Comparison of ENCODE assay signal across 8 cellular contexts in the genomic region with DNA sequence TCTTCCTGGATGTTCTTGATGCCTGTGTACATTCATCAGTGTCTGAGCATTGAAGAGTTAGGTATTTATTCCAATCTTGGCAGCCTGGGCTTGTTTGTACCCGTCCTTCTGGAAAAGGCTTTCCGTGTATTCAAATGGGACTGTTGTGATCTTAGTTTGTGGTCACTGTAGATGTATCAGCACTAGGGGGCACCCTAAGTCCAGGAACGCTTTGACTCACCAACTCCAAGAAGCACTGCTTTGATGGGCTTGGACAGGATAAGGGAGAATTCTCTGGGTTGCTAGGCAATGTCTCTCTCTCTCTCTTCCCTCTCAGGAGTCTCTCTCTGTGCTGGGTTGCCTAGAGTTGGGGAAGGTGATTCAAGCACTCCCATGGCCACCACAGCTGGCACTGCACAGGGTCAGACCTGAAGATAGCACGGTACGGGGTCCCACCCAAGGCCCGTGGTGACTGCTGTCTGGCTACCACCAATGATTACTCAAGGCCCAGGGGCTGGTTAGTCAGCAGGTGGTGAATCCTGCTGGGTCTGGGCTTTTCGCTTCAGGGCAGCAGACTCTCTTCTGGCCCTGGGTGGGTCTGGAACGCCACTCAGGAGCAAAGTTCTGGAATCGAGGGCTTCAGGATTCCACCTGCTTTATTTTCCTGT.
DNase-seq lines count a peak whose midpoint lies in the region; ATAC-seq and TF ChIP-seq lines count a peak whose summit lies in the region.

No MANE protein-coding gene starts in this region.

- H3K4me3 Mint-ChIP-seq in activated T-helper 1 cell treated with anti-CD3 and anti-CD28 coated beads, Interleukin-12 subunit alpha, Interleukin-12 subunit beta, Interleukin-2, Interleukin-4 antibody, amounts not matched to agents 30 ng/mL and 10 ng/mL and 1 ng/mL, durations not matched to agents 14 hours and 24 hours and 36 hours = no peak overlapping the region
- no peak overlapping the region for H3K4me3 Mint-ChIP-seq in stimulated activated effector memory CD8-positive, alpha-beta T cell treated with anti-CD3 and anti-CD28 coated beads, Interleukin-12 subunit alpha, Interleukin-12 subunit beta, amount 100 ng/mL, for 72 hours

- no peak for TF ChIP-seq POLR2A in prostate gland (IDR thresholded peaks at IDR 0.05)

- peak; percentile 40 for DNase-seq in A172 (ENCODE audit: low spot score)
- peak; percentile 87 for DNase-seq in ELF-1 (ENCODE audit: low read depth, low spot score)
- peak; percentile 64 for DNase-seq in NCI-H146 (lab: John Stamatoyannopoulos, UW)
- no peak for DNase-seq in activated T-helper 1 cell treated with anti-CD3 and anti-CD28 coated beads, Interleukin-12 subunit alpha, Interleukin-12 subunit beta, Interleukin-2, Interleukin-4 antibody, amounts not matched to agents 30 ng/mL and 10 ng/mL and 1 ng/mL, durations not matched to agents 14 hours and 24 hours and 36 hours (ENCODE audit: low spot score)
- DNase-seq in left ventricle myocardium superior = no peak
- DNase-seq in stimulated activated effector memory CD8-positive, alpha-beta T cell treated with anti-CD3 and anti-CD28 coated beads, Interleukin-12 subunit alpha, Interleukin-12 subunit beta, amount 100 ng/mL, for 72 hours (ENCODE audit: low spot score in 2 of 2) = no peak
- DNase-seq in prostate gland (ENCODE audit: low spot score) = no peak
- DNase-seq in NCI-H2196 (lab: John Stamatoyannopoulos, UW; ENCODE audit: unreplicated experiment) = no peak

- H3K36me3 Mint-ChIP-seq in activated T-helper 1 cell treated with anti-CD3 and anti-CD28 coated beads, Interleukin-12 subunit alpha, Interleukin-12 subunit beta, Interleukin-2, Interleukin-4 antibody, amounts not matched to agents 30 ng/mL and 10 ng/mL and 1 ng/mL, durations not matched to agents 14 hours and 24 hours and 36 hours (ENCODE audit: low read depth) = peaks cover 39% of the 10 kb centered on the region
- H3K36me3 Mint-ChIP-seq in stimulated activated effector memory CD8-positive, alpha-beta T cell treated with anti-CD3 and anti-CD28 coated beads, Interleukin-12 subunit alpha, Interleukin-12 subunit beta, amount 100 ng/mL, for 72 hours = peaks cover 78% of the 10 kb centered on the region

- no peaks in the 10 kb centered on the region for H3K9me3 Mint-ChIP-seq in activated T-helper 1 cell treated with anti-CD3 and anti-CD28 coated beads, Interleukin-12 subunit alpha, Interleukin-12 subunit beta, Interleukin-2, Interleukin-4 antibody, amounts not matched to agents 30 ng/mL and 10 ng/mL and 1 ng/mL, durations not matched to agents 14 hours and 24 hours and 36 hours
- no peaks in the 10 kb centered on the region for H3K9me3 Mint-ChIP-seq in stimulated activated effector memory CD8-positive, alpha-beta T cell treated with anti-CD3 and anti-CD28 coated beads, Interleukin-12 subunit alpha, Interleukin-12 subunit beta, amount 100 ng/mL, for 72 hours

- WGBS in prostate gland = 86% methylated on average over 9 of the region's 9 CpGs

- no peak for TF ChIP-seq CTCF in prostate gland (IDR thresholded peaks at IDR 0.05)

- peak; percentile 71 for ATAC-seq in left ventricle myocardium superior
- peak; percentile 69 for ATAC-seq in stimulated activated effector memory CD8-positive, alpha-beta T cell treated with anti-CD3 and anti-CD28 coated beads, Interleukin-12 subunit alpha, Interleukin-12 subunit beta, amount 100 ng/mL, for 72 hours

- intact Hi-C loops in activated T-helper 1 cell treated with anti-CD3 and anti-CD28 coated beads, Interleukin-12 subunit alpha, Interleukin-12 subunit beta, Interleukin-2, Interleukin-4 antibody, amounts not matched to agents 30 ng/mL and 10 ng/mL and 1 ng/mL, durations not matched to agents 14 hours and 24 hours and 36 hours (cut with micrococcal nuclease) = loop anchor here (10.0 kb wide), 1 partner anchor 396 kb away; the partner anchor contains the start of gene SIPA1L1
- intact Hi-C loops in left ventricle myocardium superior (cut with micrococcal nuclease) (no loop called here), prostate gland (cut with DNase I) (no loop called here)

- H3K27ac ChIP-seq in prostate gland = no peak overlapping the region

- no peak overlapping the region for H3K4me3 ChIP-seq in prostate gland

- H3K36me3 ChIP-seq in prostate gland = no peaks in the 10 kb centered on the region

- no peaks in the 10 kb centered on the region for H3K27me3 Mint-ChIP-seq in activated T-helper 1 cell treated with anti-CD3 and anti-CD28 coated beads, Interleukin-12 subunit alpha, Interleukin-12 subunit beta, Interleukin-2, Interleukin-4 antibody, amounts not matched to agents 30 ng/mL and 10 ng/mL and 1 ng/mL, durations not matched to agents 14 hours and 24 hours and 36 hours (ENCODE audit: insufficient read depth)

- peak overlapping the region; percentile 18 for H3K27ac Mint-ChIP-seq in activated T-helper 1 cell treated with anti-CD3 and anti-CD28 coated beads, Interleukin-12 subunit alpha, Interleukin-12 subunit beta, Interleukin-2, Interleukin-4 antibody, amounts not matched to agents 30 ng/mL and 10 ng/mL and 1 ng/mL, durations not matched to agents 14 hours and 24 hours and 36 hours
- peak overlapping the region; percentile 72 for H3K27ac Mint-ChIP-seq in stimulated activated effector memory CD8-positive, alpha-beta T cell treated with anti-CD3 and anti-CD28 coated beads, Interleukin-12 subunit alpha, Interleukin-12 subunit beta, amount 100 ng/mL, for 72 hours

- H3K27me3 ChIP-seq in prostate gland (replicated peaks; ENCODE audit: insufficient read depth) = no peaks in the 10 kb centered on the region

- H3K4me1 Mint-ChIP-seq in activated T-helper 1 cell treated with anti-CD3 and anti-CD28 coated beads, Interleukin-12 subunit alpha, Interleukin-12 subunit beta, Interleukin-2, Interleukin-4 antibody, amounts not matched to agents 30 ng/mL and 10 ng/mL and 1 ng/mL, durations not matched to agents 14 hours and 24 hours and 36 hours (ENCODE audit: low read depth) = peaks cover 11% of the 10 kb centered on the region
- H3K4me1 Mint-ChIP-seq in stimulated activated effector memory CD8-positive, alpha-beta T cell treated with anti-CD3 and anti-CD28 coated beads, Interleukin-12 subunit alpha, Interleukin-12 subunit beta, amount 100 ng/mL, for 72 hours = peaks cover 12% of the 10 kb centered on the region

- H3K4me1 ChIP-seq in prostate gland (replicated peaks) = no peaks in the 10 kb centered on the region

- no peaks in the 10 kb centered on the region for H3K9me3 ChIP-seq in prostate gland

Comparison
In these comparisons a context has a peak if more than half of its experiments do, and no peak if none do; other contexts are left out.
1. DNase-seq: peak in A172 (single experiment), ELF-1 (single experiment) and NCI-H146 (single experiment); none in activated T-helper 1 cell treated with anti-CD3 and anti-CD28 coated beads, Interleukin-12 subunit alpha, Interleukin-12 subunit beta, Interleukin-2, Interleukin-4 antibody, amounts not matched to agents 30 ng/mL and 10 ng/mL and 1 ng/mL, durations not matched to agents 14 hours and 24 hours and 36 hours (single experiment), left ventricle myocardium superior (single experiment), stimulated activated effector memory CD8-positive, alpha-beta T cell treated with anti-CD3 and anti-CD28 coated beads, Interleukin-12 subunit alpha, Interleukin-12 subunit beta, amount 100 ng/mL, for 72 hours (0 of 2), prostate gland (single experiment) and NCI-H2196 (single experiment).